In genomic region chr13:30394798-30395191, GRCh38 we compare ENCODE assay signal across 9 cellular contexts. TPM values are rescaled to one million over a fixed set of nuclear protein-coding genes. Genes with fewer than 3 reads are reported as not detected.
A peak's percentile ranks its signal among the peaks of the same experiment; 100 is the strongest.
DNase-seq lines count a peak whose midpoint lies in the region; ATAC-seq, FAIRE-seq and TF ChIP-seq lines count a peak whose summit lies in the region.
"Had no signal": no experiment of that assay in that cellular context is flagged by ENCODE, and none has a peak within 500 bp of the region (broad histone marks: within the 10 kb centered on the region; RNA-seq: fewer than 3 reads in every experiment).

No MANE protein-coding gene starts in this region.

- H3K79me2 ChIP-seq in HepG2 (ENCODE audit: insufficient read depth, low read length), result no peaks in the 10 kb centered on the region

- CTCF ChIA-PET in HepG2 (lab: Yijun Ruan, JAX; ENCODE audit: low intra/inter-chr PET ratio, low total read pairs), result interaction anchor here (1.4 kb wide), 1 partner anchor 14 kb away, joined by 5 read pairs; no protein-coding TSS in a partner anchor

- WGBS in HepG2 (ENCODE audit: low lambda C conversion rate), result 1% methylated on average over 6 of the region's 6 CpGs

- H3K4me2 ChIP-seq in HepG2 (ENCODE audit: low read depth, low read length), result peak overlapping the region; percentile 89

- H4K20me1 ChIP-seq in HepG2 (ENCODE audit: insufficient read depth, low read length), result no peaks in the 10 kb centered on the region

- TSS peak; percentile 69 for BruUV-seq in HepG2 (replicated peaks; lab: Mats Ljungman, UMichigan)

- TF ChIP-seq RAD21 in HepG2 (CRISPR knock-in tag; IDR thresholded peaks at IDR 0.05), result no peak

- intact Hi-C loops in ascending aorta (cut with DNase I), result loop anchor here (1.0 to 5.0 kb wide), 4 partner anchors 50 to 408 kb away; partner anchors contain the start of gene KATNAL1
- intact Hi-C loops in HepG2 (cut with micrococcal nuclease; ENCODE audit: unreplicated experiment), result loop anchor here (1.0 to 10.0 kb wide), 4 partner anchors 14 to 770 kb away; partner anchors contain the start of genes HSPH1 and USPL1

- no peak for FAIRE-seq in HepG2 (lab: Jason Lieb, UNC)

- TF ChIP-seq CTCF in C4-2B (conservative IDR thresholded peaks at IDR 0.05) (no peak), GM20000 (IDR thresholded peaks at IDR 0.05; ENCODE audit: extremely low read depth, missing control alignments) (no peak), ascending aorta (IDR thresholded peaks at IDR 0.05) (no peak), HepG2 (CRISPR knock-in tag; IDR thresholded peaks at IDR 0.05) (no peak)

- POLR2A ChIA-PET in HepG2 (lab: Yijun Ruan, JAX), result interaction anchor here (0.9 to 1.5 kb wide), 11 partner anchors 9 to 273 kb away, joined by 3 to 16 read pairs (median 5); partner anchors contain the start of genes HMGB1, KATNAL1, UBE2L5 and USPL1

- TF ChIP-seq EP300 in HepG2 (IDR thresholded peaks at IDR 0.05; ENCODE audit: low read depth in 2 of 2, low read length in 2 of 2) (no peak), HepG2 (CRISPR knock-in tag; IDR thresholded peaks at IDR 0.05; ENCODE audit: borderline replicate concordance) (no peak)

- H3K4me3 ChIP-seq in ascending aorta (peak overlapping the region; percentile 65 to 86), HepG2 (replicated peaks in 1 of 3; ENCODE audit: insufficient read depth in 1 of 3, low read depth in 2 of 3, low read length in 3 of 3) (peak overlapping the region; percentile 56 to 72 (median 59))

- H3K27ac ChIP-seq in C4-2B, result peak overlapping the region; percentile 79
- peak overlapping the region; percentile 58 to 89 for H3K27ac ChIP-seq in ascending aorta
- peak overlapping the region; percentile 95 for H3K27ac ChIP-seq in HepG2 (ENCODE audit: extremely low read length, insufficient read depth, low read length)
- peak overlapping the region; percentile 85 for H3K27ac ChIP-seq in temporal lobe (ENCODE audit: low read depth, low read length)

- in situ Hi-C loops in HepG2 (cut with HindIII; ENCODE audit: extremely low pct_ligation_motif_present, low pct_unique_long_range_greater_than_20kb), result no loop called here

- H3K27me3 ChIP-seq in ascending aorta, result no peaks in the 10 kb centered on the region
- no peaks in the 10 kb centered on the region for H3K27me3 ChIP-seq in HepG2 (ENCODE audit: control insufficient read depth in 1 of 2, insufficient read depth in 2 of 2, low read length in 2 of 2)

- TF ChIP-seq POLR2A in HepG2 (IDR thresholded peaks at IDR 0.05; ENCODE audit: insufficient read depth in 1 of 2, low read depth in 2 of 2, low read length in 2 of 2), result no peak

- H3K36me3 ChIP-seq in ascending aorta, result no peaks in the 10 kb centered on the region
- H3K36me3 ChIP-seq in HepG2 (replicated peaks in 1 of 2; ENCODE audit: control insufficient read depth in 1 of 2, insufficient read depth in 2 of 2, low read length in 2 of 2), result no peaks in the 10 kb centered on the region

- peak overlapping the region; percentile 96 for H2AFZ ChIP-seq in HepG2 (ENCODE audit: low read length)

- DNase-seq in GM20000 (ENCODE audit: low spot score) (peak; percentile 58), HT-29 (ENCODE audit: low spot score) (peak; percentile 23), ascending aorta (ENCODE audit: low spot score in 2 of 2) (no peak), HepG2 (ENCODE audit: low spot score) (no peak), mucosa of gallbladder (ENCODE audit: low spot score) (no peak), NCI-H1092 (lab: John Stamatoyannopoulos, UW) (no peak)

- peak overlapping the region; percentile 71 for H3K9ac ChIP-seq in HepG2 (ENCODE audit: insufficient read depth, low read depth, low read length)

- H3K4me1 ChIP-seq in ascending aorta, result no peaks in the 10 kb centered on the region
- peaks cover 77% of the 10 kb centered on the region for H3K4me1 ChIP-seq in HepG2 (ENCODE audit: insufficient read depth, low read length)

- ATAC-seq in HepG2, result no peak; the same call in 2 of the 3 replicates

- H3K9me3 ChIP-seq in ascending aorta (no peaks in the 10 kb centered on the region), HepG2 (ENCODE audit: low read length) (no peaks in the 10 kb centered on the region)

TF ChIP-seq in HepG2, 621 proteins besides CTCF, POLR2A, EP300 and RAD21:
- TF ChIP-seq RORA (CRISPR knock-in tag; IDR thresholded peaks at IDR 0.05) (0 out of 2 replicates have a peak, but pooled peaks have one; percentile 12), ZNF616 (CRISPR knock-in tag; IDR thresholded peaks at IDR 0.05; ENCODE audit: low read depth) (no peak)

RNA-seq across cellular contexts. Expression of gene UBE2L5, which starts 27.5 kb away (rescaled TPM):
- total RNA-seq in HT-29 (2014; rRNA removed; shearing (Covaris generic)), result not detected in 2 replicates
- total RNA-seq in ascending aorta (not detected), HepG2 (2016; rRNA removed; fragmentation: Illumina TruSeq; extraction: Trizol) (0.13 and 0.22 TPM in 2 replicates), temporal lobe (not detected), mucosa of gallbladder (not detected)
- total RNA-seq in HepG2 (2016; cell fraction: cytosol; rRNA removed; fragmentation: Illumina TruSeq; extraction: Trizol; ENCODE audit: low read depth), result not detected in 2 replicates
- not detected in 2 replicates for total RNA-seq in HepG2 (2016; cell fraction: insoluble cytoplasmic fraction; rRNA removed; fragmentation: Illumina TruSeq; extraction: Trizol)
- total RNA-seq in HepG2 (2016; cell fraction: membrane; rRNA removed; fragmentation: Illumina TruSeq; extraction: Trizol), result not detected in 2 replicates
- total RNA-seq in HepG2 (2016; cell fraction: nucleus; rRNA removed; fragmentation: Illumina TruSeq; extraction: Trizol), result not detected in 2 replicates
- not detected in 2 replicates for polyA plus RNA-seq in HepG2 (2011; rRNA removed)
- polyA plus RNA-seq in HepG2 (2011; cell fraction: cytosol; rRNA removed), result not detected in 2 replicates
- polyA plus RNA-seq in HepG2 (2011; cell fraction: nucleus; rRNA removed), result not detected in 2 replicates
- 0.43 and 3.2 TPM in 2 replicates for polyA plus RNA-seq in HepG2 (2012)
- polyA plus RNA-seq in HepG2 (2016; cell fraction: cytosol; fragmentation: Illumina TruSeq; extraction: Trizol; ENCODE audit: low read depth), result not detected in 2 replicates
- polyA plus RNA-seq in HepG2 (2016; cell fraction: insoluble cytoplasmic fraction; fragmentation: Illumina TruSeq; extraction: Trizol; ENCODE audit: low read depth), result 1.0 TPM in 1 of 2 replicates, not detected in the other
- not detected in 2 replicates for polyA plus RNA-seq in HepG2 (2016; cell fraction: membrane; fragmentation: Illumina TruSeq; extraction: Trizol; ENCODE audit: low read depth)
- polyA plus RNA-seq in HepG2 (2016; cell fraction: nucleus; fragmentation: Illumina TruSeq; extraction: Trizol; ENCODE audit: insufficient read depth, low read depth), result not detected in 2 replicates
- polyA minus RNA-seq in HepG2 (2011; rRNA and poly(A)+ RNA removed; ENCODE audit: low replicate concordance), result not detected in 2 replicates
- not detected in 2 replicates for polyA minus RNA-seq in HepG2 (2011; cell fraction: cytosol; rRNA and poly(A)+ RNA removed)
- polyA minus RNA-seq in HepG2 (2011; cell fraction: nucleus; rRNA and poly(A)+ RNA removed), result not detected in 2 replicates
- total RNA-seq: NCI-H460 had no signal

Comparison
In these comparisons a context has a peak if more than half of its experiments do, and no peak if none do; other contexts are left out.
1. DNase-seq: peak in GM20000 (single experiment) and HT-29 (single experiment); none in ascending aorta (0 of 2), HepG2 (single experiment), mucosa of gallbladder (single experiment) and NCI-H1092 (single experiment).
2. Peak in every context shown above with its lines, with median percentiles within 50 percentile points of each other: H3K27ac ChIP-seq.